Comparison of ENCODE assay signal across 2 cellular contexts in the genomic region with DNA sequence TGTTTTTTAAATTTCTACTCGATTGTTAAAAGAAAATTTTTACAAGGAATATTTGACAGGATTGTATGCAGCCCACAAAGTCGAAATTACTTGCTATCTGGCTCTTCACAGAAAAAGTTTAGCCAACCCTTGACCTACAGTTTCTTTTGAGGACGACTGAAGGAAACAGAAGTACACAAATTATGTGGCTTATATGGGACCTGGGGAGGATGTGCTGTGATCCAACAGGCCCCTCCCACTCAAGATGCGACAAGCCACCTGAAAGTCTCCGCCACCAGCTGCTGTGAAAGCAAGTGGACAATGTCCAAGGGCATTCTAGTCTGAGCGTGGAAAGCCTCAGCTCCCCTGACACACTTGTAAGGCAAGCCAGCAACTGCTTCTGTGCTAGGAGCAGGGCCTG.
TF ChIP-seq lines count a peak whose summit lies in the region.

No MANE protein-coding gene starts in this region.

TF ChIP-seq in GM23338, 12 proteins besides CTCF, POLR2A, EP300 and RAD21 (continued from another document):
- TF ChIP-seq, protein P1, sequence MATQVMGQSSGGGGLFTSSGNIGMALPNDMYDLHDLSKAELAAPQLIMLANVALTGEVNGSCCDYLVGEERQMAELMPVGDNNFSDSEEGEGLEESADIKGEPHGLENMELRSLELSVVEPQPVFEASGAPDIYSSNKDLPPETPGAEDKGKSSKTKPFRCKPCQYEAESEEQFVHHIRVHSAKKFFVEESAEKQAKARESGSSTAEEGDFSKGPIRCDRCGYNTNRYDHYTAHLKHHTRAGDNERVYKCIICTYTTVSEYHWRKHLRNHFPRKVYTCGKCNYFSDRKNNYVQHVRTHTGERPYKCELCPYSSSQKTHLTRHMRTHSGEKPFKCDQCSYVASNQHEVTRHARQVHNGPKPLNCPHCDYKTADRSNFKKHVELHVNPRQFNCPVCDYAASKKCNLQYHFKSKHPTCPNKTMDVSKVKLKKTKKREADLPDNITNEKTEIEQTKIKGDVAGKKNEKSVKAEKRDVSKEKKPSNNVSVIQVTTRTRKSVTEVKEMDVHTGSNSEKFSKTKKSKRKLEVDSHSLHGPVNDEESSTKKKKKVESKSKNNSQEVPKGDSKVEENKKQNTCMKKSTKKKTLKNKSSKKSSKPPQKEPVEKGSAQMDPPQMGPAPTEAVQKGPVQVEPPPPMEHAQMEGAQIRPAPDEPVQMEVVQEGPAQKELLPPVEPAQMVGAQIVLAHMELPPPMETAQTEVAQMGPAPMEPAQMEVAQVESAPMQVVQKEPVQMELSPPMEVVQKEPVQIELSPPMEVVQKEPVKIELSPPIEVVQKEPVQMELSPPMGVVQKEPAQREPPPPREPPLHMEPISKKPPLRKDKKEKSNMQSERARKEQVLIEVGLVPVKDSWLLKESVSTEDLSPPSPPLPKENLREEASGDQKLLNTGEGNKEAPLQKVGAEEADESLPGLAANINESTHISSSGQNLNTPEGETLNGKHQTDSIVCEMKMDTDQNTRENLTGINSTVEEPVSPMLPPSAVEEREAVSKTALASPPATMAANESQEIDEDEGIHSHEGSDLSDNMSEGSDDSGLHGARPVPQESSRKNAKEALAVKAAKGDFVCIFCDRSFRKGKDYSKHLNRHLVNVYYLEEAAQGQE (IDR thresholded peaks at IDR 0.05; ENCODE audit: unreplicated experiment): no peak
- no peak for TF ChIP-seq EZH2phosphoT487 (IDR thresholded peaks at IDR 0.05; ENCODE audit: unreplicated experiment)
- TF ChIP-seq, protein P2, sequence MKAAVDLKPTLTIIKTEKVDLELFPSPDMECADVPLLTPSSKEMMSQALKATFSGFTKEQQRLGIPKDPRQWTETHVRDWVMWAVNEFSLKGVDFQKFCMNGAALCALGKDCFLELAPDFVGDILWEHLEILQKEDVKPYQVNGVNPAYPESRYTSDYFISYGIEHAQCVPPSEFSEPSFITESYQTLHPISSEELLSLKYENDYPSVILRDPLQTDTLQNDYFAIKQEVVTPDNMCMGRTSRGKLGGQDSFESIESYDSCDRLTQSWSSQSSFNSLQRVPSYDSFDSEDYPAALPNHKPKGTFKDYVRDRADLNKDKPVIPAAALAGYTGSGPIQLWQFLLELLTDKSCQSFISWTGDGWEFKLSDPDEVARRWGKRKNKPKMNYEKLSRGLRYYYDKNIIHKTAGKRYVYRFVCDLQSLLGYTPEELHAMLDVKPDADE (IDR thresholded peaks at IDR 0.05): no peak
- TF ChIP-seq, protein P3, sequence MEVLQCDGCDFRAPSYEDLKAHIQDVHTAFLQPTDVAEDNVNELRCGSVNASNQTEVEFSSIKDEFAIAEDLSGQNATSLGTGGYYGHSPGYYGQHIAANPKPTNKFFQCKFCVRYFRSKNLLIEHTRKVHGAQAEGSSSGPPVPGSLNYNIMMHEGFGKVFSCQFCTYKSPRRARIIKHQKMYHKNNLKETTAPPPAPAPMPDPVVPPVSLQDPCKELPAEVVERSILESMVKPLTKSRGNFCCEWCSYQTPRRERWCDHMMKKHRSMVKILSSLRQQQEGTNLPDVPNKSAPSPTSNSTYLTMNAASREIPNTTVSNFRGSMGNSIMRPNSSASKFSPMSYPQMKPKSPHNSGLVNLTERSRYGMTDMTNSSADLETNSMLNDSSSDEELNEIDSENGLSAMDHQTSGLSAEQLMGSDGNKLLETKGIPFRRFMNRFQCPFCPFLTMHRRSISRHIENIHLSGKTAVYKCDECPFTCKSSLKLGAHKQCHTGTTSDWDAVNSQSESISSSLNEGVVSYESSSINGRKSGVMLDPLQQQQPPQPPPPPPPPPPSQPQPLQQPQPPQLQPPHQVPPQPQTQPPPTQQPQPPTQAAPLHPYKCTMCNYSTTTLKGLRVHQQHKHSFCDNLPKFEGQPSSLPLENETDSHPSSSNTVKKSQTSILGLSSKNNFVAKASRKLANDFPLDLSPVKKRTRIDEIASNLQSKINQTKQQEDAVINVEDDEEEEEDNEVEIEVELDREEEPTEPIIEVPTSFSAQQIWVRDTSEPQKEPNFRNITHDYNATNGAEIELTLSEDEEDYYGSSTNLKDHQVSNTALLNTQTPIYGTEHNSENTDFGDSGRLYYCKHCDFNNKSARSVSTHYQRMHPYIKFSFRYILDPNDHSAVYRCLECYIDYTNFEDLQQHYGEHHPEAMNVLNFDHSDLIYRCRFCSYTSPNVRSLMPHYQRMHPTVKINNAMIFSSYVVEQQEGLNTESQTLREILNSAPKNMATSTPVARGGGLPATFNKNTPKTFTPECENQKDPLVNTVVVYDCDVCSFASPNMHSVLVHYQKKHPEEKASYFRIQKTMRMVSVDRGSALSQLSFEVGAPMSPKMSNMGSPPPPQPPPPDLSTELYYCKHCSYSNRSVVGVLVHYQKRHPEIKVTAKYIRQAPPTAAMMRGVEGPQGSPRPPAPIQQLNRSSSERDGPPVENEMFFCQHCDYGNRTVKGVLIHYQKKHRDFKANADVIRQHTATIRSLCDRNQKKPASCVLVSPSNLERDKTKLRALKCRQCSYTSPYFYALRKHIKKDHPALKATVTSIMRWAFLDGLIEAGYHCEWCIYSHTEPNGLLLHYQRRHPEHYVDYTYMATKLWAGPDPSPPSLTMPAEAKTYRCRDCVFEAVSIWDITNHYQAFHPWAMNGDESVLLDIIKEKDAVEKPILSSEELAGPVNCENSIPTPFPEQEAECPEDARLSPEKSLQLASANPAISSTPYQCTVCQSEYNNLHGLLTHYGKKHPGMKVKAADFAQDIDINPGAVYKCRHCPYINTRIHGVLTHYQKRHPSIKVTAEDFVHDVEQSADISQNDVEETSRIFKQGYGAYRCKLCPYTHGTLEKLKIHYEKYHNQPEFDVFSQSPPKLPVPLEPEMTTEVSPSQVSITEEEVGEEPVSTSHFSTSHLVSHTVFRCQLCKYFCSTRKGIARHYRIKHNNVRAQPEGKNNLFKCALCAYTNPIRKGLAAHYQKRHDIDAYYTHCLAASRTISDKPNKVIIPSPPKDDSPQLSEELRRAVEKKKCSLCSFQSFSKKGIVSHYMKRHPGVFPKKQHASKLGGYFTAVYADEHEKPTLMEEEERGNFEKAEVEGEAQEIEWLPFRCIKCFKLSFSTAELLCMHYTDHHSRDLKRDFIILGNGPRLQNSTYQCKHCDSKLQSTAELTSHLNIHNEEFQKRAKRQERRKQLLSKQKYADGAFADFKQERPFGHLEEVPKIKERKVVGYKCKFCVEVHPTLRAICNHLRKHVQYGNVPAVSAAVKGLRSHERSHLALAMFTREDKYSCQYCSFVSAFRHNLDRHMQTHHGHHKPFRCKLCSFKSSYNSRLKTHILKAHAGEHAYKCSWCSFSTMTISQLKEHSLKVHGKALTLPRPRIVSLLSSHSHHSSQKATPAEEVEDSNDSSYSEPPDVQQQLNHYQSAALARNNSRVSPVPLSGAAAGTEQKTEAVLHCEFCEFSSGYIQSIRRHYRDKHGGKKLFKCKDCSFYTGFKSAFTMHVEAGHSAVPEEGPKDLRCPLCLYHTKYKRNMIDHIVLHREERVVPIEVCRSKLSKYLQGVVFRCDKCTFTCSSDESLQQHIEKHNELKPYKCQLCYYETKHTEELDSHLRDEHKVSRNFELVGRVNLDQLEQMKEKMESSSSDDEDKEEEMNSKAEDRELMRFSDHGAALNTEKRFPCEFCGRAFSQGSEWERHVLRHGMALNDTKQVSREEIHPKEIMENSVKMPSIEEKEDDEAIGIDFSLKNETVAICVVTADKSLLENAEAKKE (CRISPR knock-in tag; IDR thresholded peaks at IDR 0.05): no peak
- TF ChIP-seq JUNB (IDR thresholded peaks at IDR 0.05; ENCODE audit: unreplicated experiment): no peak
- no peak for TF ChIP-seq ZNF114 (CRISPR knock-in tag; IDR thresholded peaks at IDR 0.05)
- no peak for TF ChIP-seq POLR2AphosphoS5 (IDR thresholded peaks at IDR 0.05; ENCODE audit: low read depth)

TF ChIP-seq in endothelial cell of umbilical vein, 7 proteins besides CTCF, POLR2A, EP300 and RAD21 (continued from another document):
- TF ChIP-seq FOS (IDR thresholded peaks at IDR 0.05; ENCODE audit: borderline replicate concordance, insufficient read depth, low read length) (no peak), POLR2AphosphoS5 (IDR thresholded peaks at IDR 0.05; ENCODE audit: insufficient read depth, low read depth, low read length) (no peak), GATA2 (IDR thresholded peaks at IDR 0.05; ENCODE audit: insufficient read depth, insufficient read length, low read depth, low read length) (no peak), JUN (IDR thresholded peaks at IDR 0.05; ENCODE audit: borderline replicate concordance, insufficient read depth, insufficient read length, low read depth) (no peak), MYC (IDR thresholded peaks at IDR 0.05; ENCODE audit: low read depth, low read length) (no peak)
- TF ChIP-seq, protein P4, sequence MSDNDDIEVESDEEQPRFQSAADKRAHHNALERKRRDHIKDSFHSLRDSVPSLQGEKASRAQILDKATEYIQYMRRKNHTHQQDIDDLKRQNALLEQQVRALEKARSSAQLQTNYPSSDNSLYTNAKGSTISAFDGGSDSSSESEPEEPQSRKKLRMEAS (IDR thresholded peaks at IDR 0.05; ENCODE audit: insufficient read depth, insufficient read length): no peak
TF ChIP-seq in endothelial cell of umbilical vein: peak in this region for 0.
